ENCODE assay signal across 12 cellular contexts in genomic region chr10:99661370-99661749, GRCh38. TPM values are rescaled to one million over a fixed set of nuclear protein-coding genes. Genes with fewer than 3 reads are reported as not detected.
DNase-seq lines count a peak whose midpoint lies in the region; ATAC-seq and TF ChIP-seq lines count a peak whose summit lies in the region.
"Had no signal": no experiment of that assay in that cellular context is flagged by ENCODE, and none has a peak within 500 bp of the region (broad histone marks: within the 10 kb centered on the region; RNA-seq: fewer than 3 reads in every experiment).

No MANE protein-coding gene starts in this region.

- H4K20me1 ChIP-seq in PC-3 (ENCODE audit: low read length), result no peaks in the 10 kb centered on the region

- H3K4me3 ChIP-seq in CD4-positive, CD25-positive, alpha-beta regulatory T cell (ENCODE audit: low read depth, low read length), result no peak overlapping the region
- H3K4me3 ChIP-seq in PC-3 (ENCODE audit: low read length), result peak overlapping the region; percentile 91
- no peak overlapping the region for H3K4me3 ChIP-seq in colonic mucosa
- H3K4me3 ChIP-seq in effector memory CD4-positive, alpha-beta T cell (ENCODE audit: insufficient read depth, low read depth, low read length, poor library complexity, severe bottlenecking), result no peak overlapping the region

- no peak for ATAC-seq in CD4-positive, CD25-positive, alpha-beta regulatory T cell (ENCODE audit: low read depth in 2 of 2)
- ATAC-seq in PC-3 (peak; percentile 41), GM21529 (IDR thresholded peaks at IDR 0.05; ENCODE audit: unreplicated experiment) (no peak)
- ATAC-seq: left colon had no signal

- H3K9ac ChIP-seq in PC-3 (ENCODE audit: low read length), result 0 out of 2 replicates have a peak overlapping the region, but pooled peaks have one; percentile 12
- no peak overlapping the region for H3K9ac ChIP-seq in colonic mucosa (ENCODE audit: low read depth in 2 of 2, low read length in 2 of 2)

- peaks cover 3% of the 10 kb centered on the region for H3K36me3 ChIP-seq in CD4-positive, CD25-positive, alpha-beta regulatory T cell (ENCODE audit: control insufficient read depth, insufficient read depth, low read length)
- H3K36me3 ChIP-seq in PC-3 (ENCODE audit: low read depth, low read length) (no peaks in the 10 kb centered on the region), colonic mucosa (no peaks in the 10 kb centered on the region)
- H3K36me3 ChIP-seq in effector memory CD4-positive, alpha-beta T cell (ENCODE audit: control insufficient read depth, insufficient read depth, low read length), result no peaks in the 10 kb centered on the region

- H3K79me2 ChIP-seq in PC-3 (ENCODE audit: low read length), result peaks cover 34% of the 10 kb centered on the region

- peak overlapping the region in 3 of 4 donors; percentile 5 to 79 (median 69) for H3K4me3 Mint-ChIP-seq in CD4-positive, CD25-positive, alpha-beta regulatory T cell
- H3K4me3 Mint-ChIP-seq: central memory CD8-positive, alpha-beta T cell had no signal

- H3K27me3 Mint-ChIP-seq in CD4-positive, CD25-positive, alpha-beta regulatory T cell, result peaks cover 7% of the 10 kb centered on the region

- TF ChIP-seq CTCF in PC-3 (conservative IDR thresholded peaks at IDR 0.05; ENCODE audit: low read depth, low read length) (no peak), colonic mucosa (IDR thresholded peaks at IDR 0.05) (no peak)

- H3K36me3 Mint-ChIP-seq in CD4-positive, CD25-positive, alpha-beta regulatory T cell, result peaks cover 7% of the 10 kb centered on the region

- H3K27ac ChIP-seq in CD4-positive, CD25-positive, alpha-beta regulatory T cell (ENCODE audit: insufficient read depth, low read length, poor library complexity, severe bottlenecking), result no peak overlapping the region
- H3K27ac ChIP-seq in PC-3 (ENCODE audit: low read length), result peak overlapping the region; percentile 75
- peak overlapping the region; percentile 1 for H3K27ac ChIP-seq in colonic mucosa
- H3K27ac ChIP-seq in effector memory CD4-positive, alpha-beta T cell (ENCODE audit: insufficient read depth, low read length, poor library complexity, severe bottlenecking), result no peak overlapping the region

- H3K4me2 ChIP-seq in PC-3 (ENCODE audit: low read length), result peak overlapping the region; percentile 97

- no peak overlapping the region for H2AFZ ChIP-seq in PC-3 (ENCODE audit: low read length)

- peaks cover 10% of the 10 kb centered on the region for H3K27me3 ChIP-seq in CD4-positive, CD25-positive, alpha-beta regulatory T cell (ENCODE audit: control insufficient read depth, insufficient read depth, low read length)
- H3K27me3 ChIP-seq in PC-3 (ENCODE audit: low read length) (no peaks in the 10 kb centered on the region), colonic mucosa (no peaks in the 10 kb centered on the region)
- peaks cover under 1% of the 10 kb centered on the region for H3K27me3 ChIP-seq in effector memory CD4-positive, alpha-beta T cell (replicated peaks; ENCODE audit: control insufficient read depth, insufficient read depth, low read length, poor library complexity, severe bottlenecking)

- intact Hi-C loops in PC-3 (cut with micrococcal nuclease), result no loop called here
- intact Hi-C loops in colonic mucosa (cut with DNase I), result no loop called here

- peaks cover 15% of the 10 kb centered on the region for H3K4me1 ChIP-seq in CD4-positive, CD25-positive, alpha-beta regulatory T cell (ENCODE audit: control insufficient read depth, insufficient read depth, low read length, poor library complexity, severe bottlenecking)
- peaks cover 23% of the 10 kb centered on the region for H3K4me1 ChIP-seq in PC-3 (ENCODE audit: insufficient read depth, low read length)
- no peaks in the 10 kb centered on the region for H3K4me1 ChIP-seq in colonic mucosa
- peaks cover 9% of the 10 kb centered on the region for H3K4me1 ChIP-seq in effector memory CD4-positive, alpha-beta T cell (ENCODE audit: control insufficient read depth, insufficient read depth, low read length, poor library complexity, severe bottlenecking)

- peaks cover 22 to 37% (median 25%) of the 10 kb centered on the region in 4 donors for H3K4me1 Mint-ChIP-seq in CD4-positive, CD25-positive, alpha-beta regulatory T cell

- no peaks in the 10 kb centered on the region for H3K9me2 ChIP-seq in PC-3 (replicated peaks; ENCODE audit: low read length)

- H3F3A ChIP-seq in PC-3 (ENCODE audit: low read length, unreplicated experiment), result no peaks in the 10 kb centered on the region

- DNase-seq in CD4-positive, CD25-positive, alpha-beta regulatory T cell, result no peak
- DNase-seq in PC-3 (peak; percentile 89), colonic mucosa (no peak), myocyte (ENCODE audit: low read depth) (peak; percentile 25), KG1 (lab: John Stamatoyannopoulos, UW) (no peak), NCI-H1436 treated with DMSO at 0.1 percent for 48 hours (lab: John Stamatoyannopoulos, UW) (no peak)
- DNase-seq in effector memory CD4-positive, alpha-beta T cell, result no peak
- DNase-seq: left colon; NCI-H2029 treated with DMSO at 0.1 percent for 48 hours; stimulated activated naive CD4-positive, alpha-beta T cell had no signal

- no TSS peak for BruUV-seq in PC-3 (replicated peaks; lab: Mats Ljungman, UMichigan)

- CTCF ChIA-PET in PC-3 (lab: Charles Lee), result no interaction called here

- no peaks in the 10 kb centered on the region for H3K9me3 Mint-ChIP-seq in CD4-positive, CD25-positive, alpha-beta regulatory T cell
- H3K9me3 Mint-ChIP-seq: central memory CD8-positive, alpha-beta T cell had no signal

- POLR2A ChIA-PET in PC-3 (lab: Charles Lee; ENCODE audit: unreplicated experiment), result interaction anchor here (0.5 kb wide), 1 partner anchor 83 kb away, joined by 3 read pairs; no protein-coding TSS in a partner anchor

- H3K9me3 ChIP-seq in CD4-positive, CD25-positive, alpha-beta regulatory T cell (ENCODE audit: control insufficient read depth in 2 of 2, low read length in 2 of 2), result no peaks in the 10 kb centered on the region
- H3K9me3 ChIP-seq in PC-3 (ENCODE audit: low read length), result no peaks in the 10 kb centered on the region
- no peaks in the 10 kb centered on the region for H3K9me3 ChIP-seq in colonic mucosa
- no peaks in the 10 kb centered on the region for H3K9me3 ChIP-seq in effector memory CD4-positive, alpha-beta T cell (ENCODE audit: control insufficient read depth, low read length)

- no peak overlapping the region for H3K27ac Mint-ChIP-seq in CD4-positive, CD25-positive, alpha-beta regulatory T cell

RNA-seq across cellular contexts. Expression of gene ENTPD7, which starts 2.1 kb away (rescaled TPM):
- total RNA-seq in CD4-positive, CD25-positive, alpha-beta regulatory T cell, result 3.2 TPM
- polyA plus RNA-seq in CD4-positive, CD25-positive, alpha-beta regulatory T cell, result 1 to 10 TPM in 3 of 4 donors, under 1 TPM in 1; 0.94 to 1.5 (median 1.4) TPM
- total RNA-seq in PC-3 (2014; rRNA removed) (6.8 and 7.8 TPM in 2 replicates), colonic mucosa (10 to 100 TPM; 22.6 to 23.9 TPM), myocyte (7.8 and 9.3 TPM in 2 replicates)
- 4.6 TPM for polyA plus RNA-seq in myocyte (2012)

RNA-seq across cellular contexts. Expression of gene SLC25A28, which starts 41.1 kb away (rescaled TPM):
- total RNA-seq in CD4-positive, CD25-positive, alpha-beta regulatory T cell, result 94.7 TPM
- 10 to 100 TPM; 18.6 to 24.4 (median 21.5) TPM for polyA plus RNA-seq in CD4-positive, CD25-positive, alpha-beta regulatory T cell
- 14.2 and 16.0 TPM in 2 replicates for total RNA-seq in PC-3 (2014; rRNA removed)
- 10 to 100 TPM; 29.6 to 38.7 TPM for total RNA-seq in colonic mucosa
- 20.7 and 20.9 TPM in 2 replicates for total RNA-seq in myocyte
- 24.1 TPM for polyA plus RNA-seq in myocyte (2012)

Comparison
In these comparisons a context has a peak if more than half of its experiments do, and no peak if none do; other contexts are left out.
1. DNase-seq: peak in PC-3 (single experiment) and myocyte (single experiment); none in CD4-positive, CD25-positive, alpha-beta regulatory T cell (0 of 3), colonic mucosa (single experiment), KG1 (single experiment), effector memory CD4-positive, alpha-beta T cell (0 of 3) and NCI-H1436 treated with DMSO at 0.1 percent for 48 hours (single experiment).
2. H3K27ac ChIP-seq: peak in PC-3 (single experiment) and colonic mucosa (single experiment); none in CD4-positive, CD25-positive, alpha-beta regulatory T cell (single experiment) and effector memory CD4-positive, alpha-beta T cell (single experiment).